18 cellular contexts compared by ENCODE assay signal in genomic region chr4:67712650-67713530, GRCh38. TPM values are rescaled to one million over a fixed set of nuclear protein-coding genes. Genes with fewer than 3 reads are reported as not detected.
A peak's percentile ranks its signal among the peaks of the same experiment; 100 is the strongest.
DNase-seq lines count a peak whose midpoint lies in the region; ATAC-seq and TF ChIP-seq lines count a peak whose summit lies in the region.
"Had no signal": no experiment of that assay in that cellular context is flagged by ENCODE, and none has a peak within 500 bp of the region (broad histone marks: within the 10 kb centered on the region; RNA-seq: fewer than 3 reads in every experiment).

No MANE protein-coding gene starts in this region.

- no peaks in the 10 kb centered on the region for H3K79me2 ChIP-seq in mesendoderm (ENCODE audit: control insufficient read depth, insufficient read depth, low read length)

- peak overlapping the region; percentile 82; the same call in 1 of the 2 replicates for H3K27ac Mint-ChIP-seq in HFFc6
- H3K27ac Mint-ChIP-seq in activated T-helper 2 cell treated with anti-CD3 and anti-CD28 coated beads, Interferon-gamma antibody, Interleukin-2, Interleukin-4, amounts not matched to agents 10 μg/mL and 5 μg/mL and 100 μg/mL, durations not matched to agents 14 hours and 24 hours and 36 hours, result peak overlapping the region; percentile 95

- H3K79me1 ChIP-seq in mesendoderm (ENCODE audit: low read length), result peaks cover 2% of the 10 kb centered on the region

- no peak overlapping the region for H2BK120ac ChIP-seq in mesendoderm (ENCODE audit: low read depth, low read length)

- H3K18ac ChIP-seq in mesendoderm (ENCODE audit: low read length), result no peak overlapping the region

- no peak overlapping the region for H4K8ac ChIP-seq in mesendoderm (ENCODE audit: low read depth, low read length)

- no peak overlapping the region for H3K23ac ChIP-seq in mesendoderm (ENCODE audit: low read length)

- WGBS in mesendoderm (ENCODE audit: extremely low coverage, insufficient coverage, low lambda C conversion rate), result no CpG with 5 or more reads among the region's 7 CpGs

- H3K27ac ChIP-seq in C4-2B, result peak overlapping the region; percentile 83
- H3K27ac ChIP-seq in mesendoderm (ENCODE audit: low read depth, low read length), result no peak overlapping the region

- peak overlapping the region; percentile 34 for H3K56ac ChIP-seq in mesendoderm (ENCODE audit: low read length)

- no peak for ATAC-seq in HG02870 (IDR thresholded peaks at IDR 0.05; ENCODE audit: unreplicated experiment)
- ATAC-seq in HG02798 (IDR thresholded peaks at IDR 0.05; ENCODE audit: poor library complexity, unreplicated experiment), result no peak

- intact Hi-C loops in activated T-helper 2 cell treated with anti-CD3 and anti-CD28 coated beads, Interferon-gamma antibody, Interleukin-2, Interleukin-4, amounts not matched to agents 10 μg/mL and 5 μg/mL and 100 μg/mL, durations not matched to agents 14 hours and 24 hours and 36 hours (cut with micrococcal nuclease), result no loop called here

- H3K9me3 Mint-ChIP-seq in HFFc6, result no peaks in the 10 kb centered on the region
- H3K9me3 Mint-ChIP-seq in activated T-helper 2 cell treated with anti-CD3 and anti-CD28 coated beads, Interferon-gamma antibody, Interleukin-2, Interleukin-4, amounts not matched to agents 10 μg/mL and 5 μg/mL and 100 μg/mL, durations not matched to agents 14 hours and 24 hours and 36 hours, result peaks cover 10% of the 10 kb centered on the region

- DNase-seq in HFFc6 (no peak), mesendoderm (peak; percentile 18), occipital lobe (lab: John Stamatoyannopoulos, UW) (no peak)
- DNase-seq in activated T-helper 2 cell treated with anti-CD3 and anti-CD28 coated beads, Interferon-gamma antibody, Interleukin-2, Interleukin-4, amounts not matched to agents 10 μg/mL and 5 μg/mL and 100 μg/mL, durations not matched to agents 14 hours and 24 hours and 36 hours (ENCODE audit: low spot score), result no peak
- DNase-seq in stimulated activated CD4-positive, alpha-beta T cell treated with anti-CD3 and anti-CD28 coated beads, Interleukin-2, amount 100 ng/mL, for 24 hours, result no peak
- DNase-seq: activated CD4-positive, CD25-positive, alpha-beta regulatory T cell; head of caudate nucleus; MG63; NCI-H2171 had no signal

- no peak overlapping the region for H3K4me3 Mint-ChIP-seq in HFFc6
- no peak overlapping the region for H3K4me3 Mint-ChIP-seq in activated T-helper 2 cell treated with anti-CD3 and anti-CD28 coated beads, Interferon-gamma antibody, Interleukin-2, Interleukin-4, amounts not matched to agents 10 μg/mL and 5 μg/mL and 100 μg/mL, durations not matched to agents 14 hours and 24 hours and 36 hours (ENCODE audit: low read depth)
- H3K4me3 Mint-ChIP-seq: CD14-positive monocyte had no signal

- no peak overlapping the region for H3K4me2 ChIP-seq in mesendoderm (ENCODE audit: low read length)

- no peak overlapping the region for H3K4me3 ChIP-seq in mesendoderm (ENCODE audit: low read length)
- H3K4me3 ChIP-seq: MG63, thyroid gland had no signal

- no peak overlapping the region for H2BK15ac ChIP-seq in mesendoderm (replicated peaks; ENCODE audit: low read depth)

- no peaks in the 10 kb centered on the region for H3K27me3 ChIP-seq in mesendoderm (ENCODE audit: insufficient read depth, low read length, poor library complexity)
- H3K27me3 ChIP-seq: MG63, thyroid gland had no signal

- H3K9ac ChIP-seq in mesendoderm (ENCODE audit: low read length), result no peak overlapping the region

- no peaks in the 10 kb centered on the region for H3K36me3 ChIP-seq in mesendoderm (ENCODE audit: control insufficient read depth, insufficient read depth, low read length)
- H3K36me3 ChIP-seq: MG63, thyroid gland had no signal

- no peak overlapping the region for H4K5ac ChIP-seq in mesendoderm (ENCODE audit: low read length)

- H2BK5ac ChIP-seq in mesendoderm (ENCODE audit: low read length), result no peak overlapping the region

- H3K4me1 Mint-ChIP-seq in HFFc6 (ENCODE audit: low read depth), result peaks cover 29% of the 10 kb centered on the region
- H3K4me1 Mint-ChIP-seq in activated T-helper 2 cell treated with anti-CD3 and anti-CD28 coated beads, Interferon-gamma antibody, Interleukin-2, Interleukin-4, amounts not matched to agents 10 μg/mL and 5 μg/mL and 100 μg/mL, durations not matched to agents 14 hours and 24 hours and 36 hours (ENCODE audit: low read depth), result peaks cover 30% of the 10 kb centered on the region

- H3K27me3 Mint-ChIP-seq in HFFc6 (ENCODE audit: insufficient read depth), result no peaks in the 10 kb centered on the region
- no peaks in the 10 kb centered on the region for H3K27me3 Mint-ChIP-seq in activated T-helper 2 cell treated with anti-CD3 and anti-CD28 coated beads, Interferon-gamma antibody, Interleukin-2, Interleukin-4, amounts not matched to agents 10 μg/mL and 5 μg/mL and 100 μg/mL, durations not matched to agents 14 hours and 24 hours and 36 hours (ENCODE audit: low read depth)

- H3K36me3 Mint-ChIP-seq in HFFc6 (ENCODE audit: low read depth), result peaks cover 15% of the 10 kb centered on the region
- H3K36me3 Mint-ChIP-seq in activated T-helper 2 cell treated with anti-CD3 and anti-CD28 coated beads, Interferon-gamma antibody, Interleukin-2, Interleukin-4, amounts not matched to agents 10 μg/mL and 5 μg/mL and 100 μg/mL, durations not matched to agents 14 hours and 24 hours and 36 hours (ENCODE audit: low read depth), result peaks cover 54% of the 10 kb centered on the region

- peaks cover 6% of the 10 kb centered on the region for H3K4me1 ChIP-seq in mesendoderm (ENCODE audit: control insufficient read depth, low read depth, low read length)

- H2AK5ac ChIP-seq in mesendoderm (ENCODE audit: low read length), result no peak overlapping the region

- H3K4ac ChIP-seq in mesendoderm (ENCODE audit: low read depth, low read length), result no peak overlapping the region

- TF ChIP-seq CTCF in C4-2B (conservative IDR thresholded peaks at IDR 0.05), result no peak
- TF ChIP-seq CTCF in HFFc6 (IDR thresholded peaks at IDR 0.05), result no peak

RNA-seq across cellular contexts. Expression of gene UBA6, which starts 11.9 kb away (rescaled TPM):
- total RNA-seq in HFFc6 (2021; fragmentation: NEBNext Ultra II Directional; extraction: Animal tissue kit (Norgen Biotek cat#: 25700)), result 100 to 1,000 TPM in 2 of 6 experiments, 10 to 100 TPM in 4; 84.7 to 137 (median 94.7) TPM
- 84.8 and 88.4 TPM in 2 replicates for total RNA-seq in activated T-helper 2 cell treated with anti-CD3 and anti-CD28 coated beads, Interferon-gamma antibody, Interleukin-2, Interleukin-4, amounts not matched to agents 10 μg/mL and 5 μg/mL and 100 μg/mL, durations not matched to agents 14 hours and 24 hours and 36 hours
- 39.0 TPM for polyA plus RNA-seq in mesendoderm (2013, experiment 1 of 2)
- polyA plus RNA-seq in mesendoderm (2013, experiment 2 of 2), result 36.8 TPM
- 127 TPM for total RNA-seq in occipital lobe

RNA-seq across cellular contexts. Expression of gene GNRHR, which starts 41.3 kb away (rescaled TPM):
- total RNA-seq in HFFc6 (2021; fragmentation: NEBNext Ultra II Directional; extraction: Animal tissue kit (Norgen Biotek cat#: 25700)), result not detected
- not detected in 2 replicates for total RNA-seq in activated T-helper 2 cell treated with anti-CD3 and anti-CD28 coated beads, Interferon-gamma antibody, Interleukin-2, Interleukin-4, amounts not matched to agents 10 μg/mL and 5 μg/mL and 100 μg/mL, durations not matched to agents 14 hours and 24 hours and 36 hours
- polyA plus RNA-seq in mesendoderm (2013, experiment 1 of 2), result not detected
- polyA plus RNA-seq in mesendoderm (2013, experiment 2 of 2), result not detected
- not detected for total RNA-seq in occipital lobe
- total RNA-seq: chondrocyte, Daoy, pulmonary artery endothelial cell, thyroid gland had no signal
- polyA plus RNA-seq: adipose tissue, CD14-positive monocyte had no signal
